In the genomic region with DNA sequence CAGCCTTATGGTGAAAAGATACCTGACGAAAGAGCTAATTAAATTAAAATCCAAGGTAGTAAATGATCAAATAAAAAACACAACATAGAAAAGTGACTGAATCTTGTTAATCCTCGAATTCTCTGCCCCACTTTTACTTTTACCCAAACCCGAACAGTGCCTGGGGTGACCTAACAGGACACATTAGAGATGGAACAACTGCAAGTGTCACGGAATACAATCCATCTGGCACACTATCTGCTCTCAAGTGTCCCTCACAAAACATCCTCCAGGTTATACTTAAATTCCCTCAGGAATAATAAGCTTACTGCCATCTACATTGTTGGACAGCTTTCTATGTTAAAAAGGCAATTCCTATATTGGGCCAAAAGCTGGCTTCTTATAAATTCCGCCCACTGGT, we compare ENCODE assay signal across 8 cellular contexts.
"Had no signal": no experiment of that assay in that cellular context is flagged by ENCODE, and none has a peak within 500 bp of the region (broad histone marks: within the 10 kb centered on the region; RNA-seq: fewer than 3 reads in every experiment).

No MANE protein-coding gene starts in this region.

- H3K4me2 ChIP-seq: KMS-11 had no signal

- H3K9me3 Mint-ChIP-seq: IgD-negative memory B cell had no signal

- H3K27ac Mint-ChIP-seq: IgD-negative memory B cell had no signal

- H3K4me3 ChIP-seq: K562 had no signal

- H3K36me3 Mint-ChIP-seq: IgD-negative memory B cell had no signal

- H3K4me3 Mint-ChIP-seq: IgD-negative memory B cell had no signal

- H3K27me3 Mint-ChIP-seq: IgD-negative memory B cell had no signal

- H3K27ac ChIP-seq: HL-60, KMS-11 had no signal

- DNase-seq: IMR-90, KBM-7, KG1 had no signal

- ATAC-seq: HepG2, K562 had no signal
